ENCODE assay signal across 1 cellular context in the genomic region with DNA sequence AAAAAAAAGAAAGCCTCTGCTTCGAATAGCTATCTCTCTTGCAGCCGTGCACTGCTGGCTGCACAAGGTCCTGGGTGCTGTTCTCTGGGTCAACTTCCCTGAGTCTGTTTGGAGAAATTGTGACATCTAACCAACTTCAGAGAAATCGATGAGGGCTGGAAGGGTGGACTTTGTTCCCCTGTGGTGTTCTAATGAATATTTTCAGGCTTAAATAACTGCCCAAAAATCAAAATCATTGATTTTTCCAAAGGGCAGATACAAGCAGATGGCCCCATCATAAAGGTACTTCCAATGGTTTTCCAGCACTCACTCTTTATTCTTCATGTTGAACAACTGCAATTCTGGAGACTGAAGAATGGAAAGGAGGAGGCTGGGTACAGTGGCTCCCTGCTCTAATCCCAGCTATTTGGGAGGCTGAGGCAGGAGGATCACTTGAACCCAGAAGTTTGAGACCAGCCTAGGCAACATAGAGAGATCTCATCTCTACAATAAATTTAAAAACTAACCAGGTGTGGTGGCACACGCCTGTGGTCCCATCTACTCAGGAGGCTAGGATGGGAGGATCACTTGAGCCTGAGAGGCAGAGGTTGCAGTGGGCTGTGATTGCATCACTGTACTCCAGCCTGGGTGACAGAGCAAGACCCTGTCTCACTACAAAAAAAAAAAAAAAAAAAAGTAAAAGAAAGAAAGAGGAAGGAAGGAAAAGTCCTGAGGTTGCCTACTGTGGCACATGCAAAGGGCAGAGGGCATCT.
TF ChIP-seq lines count a peak whose summit lies in the region.

No MANE protein-coding gene starts in this region.

TF ChIP-seq in HepG2, 621 proteins besides CTCF, POLR2A, EP300 and RAD21 (continued from another document and continues in another):
- no peak for TF ChIP-seq ZNF10 (CRISPR knock-in tag; IDR thresholded peaks at IDR 0.05; ENCODE audit: borderline replicate concordance, low read depth)
- peak; percentile 86 for TF ChIP-seq ZBTB7B (CRISPR knock-in tag; IDR thresholded peaks at IDR 0.05)
- no peak for TF ChIP-seq ATF7 (IDR thresholded peaks at IDR 0.05)
- TF ChIP-seq ATF7 (CRISPR knock-in tag; IDR thresholded peaks at IDR 0.05), result peak; percentile 40; the same call in 1 of the 2 replicates
- TF ChIP-seq DR1 (CRISPR knock-in tag; IDR thresholded peaks at IDR 0.05), result no peak
- peak; percentile 32; the same call in 1 of the 2 replicates for TF ChIP-seq ZSCAN30 (CRISPR knock-in tag; IDR thresholded peaks at IDR 0.05)
- TF ChIP-seq ATRX (CRISPR knock-in tag; IDR thresholded peaks at IDR 0.05; ENCODE audit: borderline replicate concordance), result no peak
- TF ChIP-seq MLLT10 (CRISPR knock-in tag; IDR thresholded peaks at IDR 0.05), result no peak
- TF ChIP-seq HNRNPL (IDR thresholded peaks at IDR 0.05; ENCODE audit: low read depth, low read length), result no peak
- no peak for TF ChIP-seq ZNF615 (CRISPR knock-in tag; IDR thresholded peaks at IDR 0.05; ENCODE audit: borderline replicate concordance)
- peak; percentile 44; the same call in 1 of the 2 replicates for TF ChIP-seq FOSL1 (CRISPR knock-in tag; IDR thresholded peaks at IDR 0.05; ENCODE audit: borderline replicate concordance)
- TF ChIP-seq ZKSCAN8 (CRISPR knock-in tag; IDR thresholded peaks at IDR 0.05; ENCODE audit: borderline replicate concordance), result peak; percentile 92; the same call in 1 of the 2 replicates
- TF ChIP-seq FOXP1 (IDR thresholded peaks at IDR 0.05), result no peak
- peak; percentile 88 for TF ChIP-seq FOXP1 (CRISPR knock-in tag; IDR thresholded peaks at IDR 0.05)
- peak; percentile 94 for TF ChIP-seq ISL2 (CRISPR knock-in tag; IDR thresholded peaks at IDR 0.05)
- TF ChIP-seq ZNF766 (CRISPR knock-in tag; IDR thresholded peaks at IDR 0.05; ENCODE audit: borderline replicate concordance), result 0 out of 2 replicates have a peak, but pooled peaks have one; percentile 53
- TF ChIP-seq ZEB1 (IDR thresholded peaks at IDR 0.05; ENCODE audit: insufficient replicate concordance, low read depth), result peak; percentile 89
- peak; percentile 38; the same call in 1 of the 2 replicates for TF ChIP-seq ZNF703 (CRISPR knock-in tag; IDR thresholded peaks at IDR 0.05; ENCODE audit: borderline replicate concordance)
- TF ChIP-seq ZNF781 (CRISPR knock-in tag; IDR thresholded peaks at IDR 0.05; ENCODE audit: borderline replicate concordance, not compliant biosample characterization), result peak; percentile 39
- peak; percentile 100 for TF ChIP-seq PAXIP1 (CRISPR knock-in tag; conservative IDR thresholded peaks at IDR 0.05)
- TF ChIP-seq TIGD3 (CRISPR knock-in tag; IDR thresholded peaks at IDR 0.05; ENCODE audit: borderline replicate concordance), result 0 out of 2 replicates have a peak, but pooled peaks have one; percentile 9
- peak in 1 of 2 experiments; percentile 91; a peak in 2 of 4 replicates for TF ChIP-seq KLF16 (CRISPR knock-in tag; IDR thresholded peaks at IDR 0.05)
- TF ChIP-seq SALL2 (CRISPR knock-in tag; IDR thresholded peaks at IDR 0.05), result peak; percentile 58; the same call in 1 of the 2 replicates
- peak; percentile 82; the same call in 1 of the 2 replicates for TF ChIP-seq HOXD1 (CRISPR knock-in tag; IDR thresholded peaks at IDR 0.05)
- TF ChIP-seq ZNF605 (CRISPR knock-in tag; IDR thresholded peaks at IDR 0.05), result peak; percentile 75; the same call in 1 of the 2 replicates
- TF ChIP-seq KLF12 (CRISPR knock-in tag; IDR thresholded peaks at IDR 0.05; ENCODE audit: borderline replicate concordance), result peak; percentile 48; the same call in 1 of the 2 replicates
- no peak for TF ChIP-seq IKZF4 (CRISPR knock-in tag; IDR thresholded peaks at IDR 0.05; ENCODE audit: borderline replicate concordance, low read depth, not compliant biosample characterization)
- TF ChIP-seq ZMYM3 (CRISPR knock-in tag; IDR thresholded peaks at IDR 0.05), result peak; percentile 91
- peak; percentile 43; the same call in 1 of the 2 replicates for TF ChIP-seq SIX4 (CRISPR knock-in tag; IDR thresholded peaks at IDR 0.05)
- TF ChIP-seq TFE3 (CRISPR knock-in tag; IDR thresholded peaks at IDR 0.05), result peak; percentile 24; the same call in 1 of the 2 replicates
- TF ChIP-seq ONECUT2 (CRISPR knock-in tag; IDR thresholded peaks at IDR 0.05), result peak; percentile 100
- peak; percentile 32; the same call in 1 of the 2 replicates for TF ChIP-seq ZBTB33 (CRISPR knock-in tag; IDR thresholded peaks at IDR 0.05)
- TF ChIP-seq DMTF1 (CRISPR knock-in tag; IDR thresholded peaks at IDR 0.05), result 0 out of 2 replicates have a peak, but pooled peaks have one; percentile 69
- TF ChIP-seq ZNF792 (CRISPR knock-in tag; IDR thresholded peaks at IDR 0.05), result peak; percentile 90
- no peak for TF ChIP-seq ZNF773 (CRISPR knock-in tag; IDR thresholded peaks at IDR 0.05; ENCODE audit: borderline replicate concordance)
- peak; percentile 62; the same call in 1 of the 2 replicates for TF ChIP-seq ZNF556 (CRISPR knock-in tag; IDR thresholded peaks at IDR 0.05; ENCODE audit: borderline replicate concordance)
- TF ChIP-seq STAG1 (CRISPR knock-in tag; IDR thresholded peaks at IDR 0.05), result peak; percentile 44; the same call in 1 of the 2 replicates
- 0 out of 2 replicates have a peak, but pooled peaks have one; percentile 26 for TF ChIP-seq CBFB (CRISPR knock-in tag; IDR thresholded peaks at IDR 0.05)
- TF ChIP-seq, protein P1, sequence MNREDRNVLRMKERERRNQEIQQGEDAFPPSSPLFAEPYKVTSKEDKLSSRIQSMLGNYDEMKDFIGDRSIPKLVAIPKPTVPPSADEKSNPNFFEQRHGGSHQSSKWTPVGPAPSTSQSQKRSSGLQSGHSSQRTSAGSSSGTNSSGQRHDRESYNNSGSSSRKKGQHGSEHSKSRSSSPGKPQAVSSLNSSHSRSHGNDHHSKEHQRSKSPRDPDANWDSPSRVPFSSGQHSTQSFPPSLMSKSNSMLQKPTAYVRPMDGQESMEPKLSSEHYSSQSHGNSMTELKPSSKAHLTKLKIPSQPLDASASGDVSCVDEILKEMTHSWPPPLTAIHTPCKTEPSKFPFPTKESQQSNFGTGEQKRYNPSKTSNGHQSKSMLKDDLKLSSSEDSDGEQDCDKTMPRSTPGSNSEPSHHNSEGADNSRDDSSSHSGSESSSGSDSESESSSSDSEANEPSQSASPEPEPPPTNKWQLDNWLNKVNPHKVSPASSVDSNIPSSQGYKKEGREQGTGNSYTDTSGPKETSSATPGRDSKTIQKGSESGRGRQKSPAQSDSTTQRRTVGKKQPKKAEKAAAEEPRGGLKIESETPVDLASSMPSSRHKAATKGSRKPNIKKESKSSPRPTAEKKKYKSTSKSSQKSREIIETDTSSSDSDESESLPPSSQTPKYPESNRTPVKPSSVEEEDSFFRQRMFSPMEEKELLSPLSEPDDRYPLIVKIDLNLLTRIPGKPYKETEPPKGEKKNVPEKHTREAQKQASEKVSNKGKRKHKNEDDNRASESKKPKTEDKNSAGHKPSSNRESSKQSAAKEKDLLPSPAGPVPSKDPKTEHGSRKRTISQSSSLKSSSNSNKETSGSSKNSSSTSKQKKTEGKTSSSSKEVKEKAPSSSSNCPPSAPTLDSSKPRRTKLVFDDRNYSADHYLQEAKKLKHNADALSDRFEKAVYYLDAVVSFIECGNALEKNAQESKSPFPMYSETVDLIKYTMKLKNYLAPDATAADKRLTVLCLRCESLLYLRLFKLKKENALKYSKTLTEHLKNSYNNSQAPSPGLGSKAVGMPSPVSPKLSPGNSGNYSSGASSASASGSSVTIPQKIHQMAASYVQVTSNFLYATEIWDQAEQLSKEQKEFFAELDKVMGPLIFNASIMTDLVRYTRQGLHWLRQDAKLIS (CRISPR knock-in tag; IDR thresholded peaks at IDR 0.05), result peak; percentile 78; the same call in 1 of the 2 replicates
- peak; percentile 78 for TF ChIP-seq ZSCAN29 (CRISPR knock-in tag; conservative IDR thresholded peaks at IDR 0.05)
- TF ChIP-seq POLR2G (IDR thresholded peaks at IDR 0.05; ENCODE audit: low read depth, low read length), result peak; percentile 58; the same call in 1 of the 2 replicates
- TF ChIP-seq ZNF788 (CRISPR knock-in tag; IDR thresholded peaks at IDR 0.05; ENCODE audit: borderline replicate concordance), result no peak
- 0 out of 2 replicates have a peak, but pooled peaks have one; percentile 47 for TF ChIP-seq NCOA5 (CRISPR knock-in tag; IDR thresholded peaks at IDR 0.05)
- TF ChIP-seq ZNF746 (CRISPR knock-in tag; IDR thresholded peaks at IDR 0.05), result peak; percentile 56; the same call in 1 of the 2 replicates
- TF ChIP-seq JDP2 (CRISPR knock-in tag; IDR thresholded peaks at IDR 0.05; ENCODE audit: borderline replicate concordance), result no peak; the same call in 1 of the 2 replicates
- no peak; the same call in 1 of the 2 replicates for TF ChIP-seq TGIF2 (CRISPR knock-in tag; IDR thresholded peaks at IDR 0.05)
- TF ChIP-seq SKI (IDR thresholded peaks at IDR 0.05; ENCODE audit: partially characterized antibody), result peak; percentile 83
